Comparison of ENCODE assay signal across 1 cellular context in genomic region chr7:75879771-75880184, GRCh38.
TF ChIP-seq lines count a peak whose summit lies in the region.

No MANE protein-coding gene starts in this region.

TF ChIP-seq in K562, 482 proteins besides CTCF, POLR2A, EP300 and RAD21 (continued from another document):
- no peak for TF ChIP-seq NR1H2 (CRISPR knock-in tag; IDR thresholded peaks at IDR 0.05)
- peak; percentile 24; the same call in 1 of the 2 replicates for TF ChIP-seq HES1 (IDR thresholded peaks at IDR 0.05; ENCODE audit: low read depth)
- TF ChIP-seq SFPQ (IDR thresholded peaks at IDR 0.05; ENCODE audit: low read depth, low read length), result no peak
- no peak for TF ChIP-seq KAT7 (CRISPR knock-in tag; IDR thresholded peaks at IDR 0.05; ENCODE audit: borderline replicate concordance)
- TF ChIP-seq ESRRA (IDR thresholded peaks at IDR 0.05; ENCODE audit: borderline replicate concordance, low read depth), result peak; percentile 74; the same call in 1 of the 2 replicates
- no peak for TF ChIP-seq BCOR (IDR thresholded peaks at IDR 0.05)
- peak in 1 of 2 experiments; percentile 81; a peak in 2 of 4 replicates for TF ChIP-seq RCOR1 (IDR thresholded peaks at IDR 0.05; ENCODE audit: borderline replicate concordance in 1 of 2, low read depth in 2 of 2, low read length in 2 of 2)
- TF ChIP-seq UBTF (IDR thresholded peaks at IDR 0.05; ENCODE audit: borderline replicate concordance in 1 of 2, low read depth in 2 of 2, low read length in 2 of 2), result no peak
- no peak for TF ChIP-seq GABPA (tag; conservative IDR thresholded peaks at IDR 0.05; ENCODE audit: low read depth)
- TF ChIP-seq BMI1 (IDR thresholded peaks at IDR 0.05; ENCODE audit: low read length), result no peak
- TF ChIP-seq BRF2 (IDR thresholded peaks at IDR 0.05; ENCODE audit: borderline replicate concordance, insufficient read depth, insufficient read length), result no peak
- TF ChIP-seq MEIS2 (IDR thresholded peaks at IDR 0.05; ENCODE audit: partially characterized antibody), result no peak
- 0 out of 2 replicates have a peak, but pooled peaks have one; percentile 32 for TF ChIP-seq ARID1B (IDR thresholded peaks at IDR 0.05)
- TF ChIP-seq EGR1 (conservative IDR thresholded peaks at IDR 0.05), result no peak
- no peak for TF ChIP-seq FOXM1 (IDR thresholded peaks at IDR 0.05; ENCODE audit: low read depth)
- no peak for TF ChIP-seq FOXM1 (CRISPR knock-in tag; IDR thresholded peaks at IDR 0.05; ENCODE audit: low read depth)
- TF ChIP-seq HDAC8 (tag; IDR thresholded peaks at IDR 0.05), result no peak
- TF ChIP-seq HDAC2 (IDR thresholded peaks at IDR 0.05), result peak; percentile 46; the same call in 1 of the 2 replicates
- TF ChIP-seq CTBP1 (IDR thresholded peaks at IDR 0.05; ENCODE audit: borderline replicate concordance), result no peak; the same call in 1 of the 2 replicates
- TF ChIP-seq RNF2 (IDR thresholded peaks at IDR 0.05), result 0 out of 2 replicates have a peak, but pooled peaks have one; percentile 35
- no peak for TF ChIP-seq RHOXF2B (CRISPR knock-in tag; conservative IDR thresholded peaks at IDR 0.05)
- 0 out of 2 replicates have a peak, but pooled peaks have one; percentile 61 for TF ChIP-seq SMAD3 (CRISPR knock-in tag; conservative IDR thresholded peaks at IDR 0.05)
- TF ChIP-seq THAP7 (CRISPR knock-in tag; IDR thresholded peaks at IDR 0.05), result no peak
- no peak for TF ChIP-seq BDP1 (IDR thresholded peaks at IDR 0.05; ENCODE audit: insufficient read depth, insufficient read length)
- TF ChIP-seq ZNF655 (CRISPR knock-in tag; IDR thresholded peaks at IDR 0.05), result no peak
- no peak for TF ChIP-seq POLR3G (IDR thresholded peaks at IDR 0.05; ENCODE audit: extremely low read depth, insufficient read length, insufficient replicate concordance)
- no peak for TF ChIP-seq NR0B1 (IDR thresholded peaks at IDR 0.05; ENCODE audit: partially characterized antibody)
